ENCODE assay signal across 11 cellular contexts in the genomic region with DNA sequence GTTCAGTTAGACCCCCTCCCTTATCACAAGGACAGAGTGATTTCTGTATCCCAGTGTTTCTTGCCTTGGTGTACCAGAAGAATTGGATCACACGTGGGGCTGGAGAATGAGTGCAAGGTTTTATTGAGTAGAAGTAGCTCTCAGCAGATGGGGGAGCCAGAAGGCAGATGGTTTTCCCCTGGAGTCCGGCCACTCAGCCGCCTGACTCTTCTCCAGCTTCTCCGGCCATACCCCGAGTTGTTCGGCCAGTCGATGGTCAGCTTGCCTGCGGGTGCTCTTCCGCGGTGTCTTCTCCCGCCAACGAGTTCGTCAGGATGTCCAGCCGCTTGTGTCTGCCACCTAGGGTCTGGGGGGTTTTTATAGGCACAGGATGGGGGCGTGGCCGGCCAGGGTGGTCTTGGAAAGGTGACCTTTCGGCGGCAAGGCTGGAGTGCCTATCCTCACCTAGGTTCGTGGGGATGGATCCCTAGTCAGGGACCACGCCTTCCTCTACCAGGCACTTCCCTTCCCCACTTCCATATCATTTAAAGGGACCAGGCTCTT. TPM values are rescaled to one million over a fixed set of nuclear protein-coding genes. Genes with fewer than 3 reads are reported as not detected.
DNase-seq lines count a peak whose midpoint lies in the region; ATAC-seq and TF ChIP-seq lines count a peak whose summit lies in the region.
"Had no signal": no experiment of that assay in that cellular context is flagged by ENCODE, and none has a peak within 500 bp of the region (broad histone marks: within the 10 kb centered on the region; RNA-seq: fewer than 3 reads in every experiment).

No MANE protein-coding gene starts in this region.

- WGBS in right cardiac atrium: 84% methylated on average over 20 of the region's 20 CpGs

- H3K36me3 ChIP-seq in HUES6 (ENCODE audit: control insufficient read depth, insufficient read depth, low read length) (no peaks in the 10 kb centered on the region), ascending aorta (no peaks in the 10 kb centered on the region), thoracic aorta (no peaks in the 10 kb centered on the region)
- H3K36me3 ChIP-seq: spleen had no signal

- H3K4me3 ChIP-seq in HUES6 (ENCODE audit: low read depth, low read length) (peak overlapping the region; percentile 40), ascending aorta (no peak overlapping the region), right cardiac atrium (ENCODE audit: low read length) (no peak overlapping the region), thoracic aorta (no peak overlapping the region)
- H3K4me3 ChIP-seq: spleen had no signal

- H3K9me3 ChIP-seq in HUES6 (ENCODE audit: control insufficient read depth, insufficient read depth, low read depth, low read length) (no peaks in the 10 kb centered on the region), ascending aorta (no peaks in the 10 kb centered on the region), right cardiac atrium (ENCODE audit: control insufficient read depth, low read length) (no peaks in the 10 kb centered on the region), thoracic aorta (no peaks in the 10 kb centered on the region)
- H3K9me3 ChIP-seq: spleen had no signal

- ATAC-seq in right cardiac atrium: no peak
- ATAC-seq in thoracic aorta (ENCODE audit: insufficient number of reproducible peaks, low FRiP score, low read depth): no peak
- ATAC-seq in GM19023 (IDR thresholded peaks at IDR 0.05; ENCODE audit: unreplicated experiment): no peak
- ATAC-seq: activated naive CD8-positive, alpha-beta T cell treated with anti-CD3 and anti-CD28 coated beads, Interleukin-2, amount 50 U/mL, for 24 hours; stimulated activated naive B cell treated with anti-CD40 and anti-IgM and Interleukin-4, amounts not matched to agents 10 μg/mL and 1 μg/mL and 100 μg/mL, for 72 hours had no signal

- H3K27ac ChIP-seq in HUES6 (ENCODE audit: low read depth, low read length) (no peak overlapping the region), ascending aorta (peak overlapping the region; percentile 79 to 83), right cardiac atrium (ENCODE audit: low read length) (peak overlapping the region; percentile 90), thoracic aorta (peak overlapping the region; percentile 48 to 81)

- H3K27me3 ChIP-seq in HUES6 (ENCODE audit: control insufficient read depth, insufficient read depth, low read length) (no peaks in the 10 kb centered on the region), ascending aorta (no peaks in the 10 kb centered on the region), right cardiac atrium (ENCODE audit: control insufficient read depth, insufficient read depth) (no peaks in the 10 kb centered on the region), thoracic aorta (replicated peaks; ENCODE audit: insufficient read depth) (no peaks in the 10 kb centered on the region)
- H3K27me3 ChIP-seq: spleen had no signal

- DNase-seq in ascending aorta (ENCODE audit: low spot score in 2 of 2): no peak
- DNase-seq in right cardiac atrium: peak in 2 of 3 donors; percentile 41 to 52
- no peak for DNase-seq in thoracic aorta (ENCODE audit: low spot score)
- no peak for DNase-seq in NCI-H187 treated with DMSO at 0.1 percent for 48 hours (lab: John Stamatoyannopoulos, UW)
- no peak for DNase-seq in occipital lobe (lab: John Stamatoyannopoulos, UW)
- DNase-seq: activated CD4-positive, alpha-beta memory T cell treated with anti-CD3 and anti-CD28 coated beads for 36 hours; activated naive CD8-positive, alpha-beta T cell treated with anti-CD3 and anti-CD28 coated beads, Interleukin-2, amount 50 U/mL, for 24 hours; spleen; stimulated activated naive B cell treated with anti-CD40 and anti-IgM and Interleukin-4, amounts not matched to agents 10 μg/mL and 1 μg/mL and 100 μg/mL, for 72 hours had no signal

- TF ChIP-seq CTCF in ascending aorta (IDR thresholded peaks at IDR 0.05): no peak
- TF ChIP-seq CTCF in thoracic aorta (IDR thresholded peaks at IDR 0.05): no peak

- peaks cover 42% of the 10 kb centered on the region for H3K4me1 ChIP-seq in HUES6 (ENCODE audit: control insufficient read depth, insufficient read depth, low read length)
- H3K4me1 ChIP-seq in ascending aorta: peaks cover 12 to 33% of the 10 kb centered on the region in 2 donors
- H3K4me1 ChIP-seq in right cardiac atrium (ENCODE audit: control insufficient read depth, insufficient read depth, low read length): peaks cover 10% of the 10 kb centered on the region
- H3K4me1 ChIP-seq in thoracic aorta (ENCODE audit: control insufficient read depth in 1 of 2, low read depth in 2 of 2): peaks cover 54 to 57% of the 10 kb centered on the region in 2 donors

- no peak overlapping the region for H3K9ac ChIP-seq in HUES6 (ENCODE audit: low read length)

- intact Hi-C loops in ascending aorta (cut with DNase I) (loop anchor here (10.0 kb wide), 1 partner anchor 536 kb away; no protein-coding TSS in a partner anchor), right cardiac atrium (cut with DNase I) (loop anchor here in 1 of 4 donors (5.0 kb wide), 1 partner anchor 51 kb away; no protein-coding TSS in a partner anchor)

RNA-seq across cellular contexts. Expression of a gene that starts 14.5 kb away (rescaled TPM):
- total RNA-seq in ascending aorta: 31.0 TPM
- total RNA-seq in right cardiac atrium: 10 to 100 TPM; 46.8 to 73.4 (median 59.0) TPM
- polyA plus RNA-seq in right cardiac atrium: 11.0 TPM
- 10 to 100 TPM; 48.3 to 77.3 TPM for total RNA-seq in thoracic aorta
- total RNA-seq in occipital lobe: 25.9 TPM

Comparison
In these comparisons a context has a peak if more than half of its experiments do, and no peak if none do; other contexts are left out.
1. DNase-seq: peak in right cardiac atrium (2 of 3); none in ascending aorta (0 of 2), thoracic aorta (single experiment), NCI-H187 treated with DMSO at 0.1 percent for 48 hours (single experiment) and occipital lobe (single experiment).